27 cellular contexts compared by ENCODE assay signal in the genomic region with DNA sequence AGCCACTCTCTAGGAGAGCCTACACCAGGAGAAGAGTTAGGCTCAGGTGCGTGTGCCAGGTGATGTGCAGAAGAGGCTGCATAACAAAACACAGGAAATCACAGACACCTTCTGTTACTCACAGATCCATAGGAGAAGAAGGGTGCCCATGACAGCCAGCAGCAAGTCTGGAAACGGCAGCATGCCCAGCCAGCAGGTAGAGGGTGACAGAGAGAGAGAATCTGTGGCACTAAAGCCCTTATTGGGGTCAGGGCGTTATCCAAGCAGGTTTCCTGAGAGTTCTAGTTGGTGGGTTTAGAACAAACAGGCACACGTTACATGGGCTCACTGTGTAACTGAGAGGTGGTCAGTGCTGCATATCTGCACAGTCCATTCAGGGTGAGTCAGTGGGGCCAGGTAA.
"Had no signal": no experiment of that assay in that cellular context is flagged by ENCODE, and none has a peak within 500 bp of the region (broad histone marks: within the 10 kb centered on the region; RNA-seq: fewer than 3 reads in every experiment).

No MANE protein-coding gene starts in this region.

- H3K9me3 Mint-ChIP-seq: natural killer cell; stimulated activated naive B cell treated with anti-CD40 and anti-IgM and Interleukin-4, amounts not matched to agents 10 μg/mL and 1 μg/mL and 100 μg/mL, for 72 hours had no signal

- H3K27ac ChIP-seq: left ventricle myocardium inferior, pancreas, prostate gland, skin epidermis, stomach, testis, thyroid gland, transverse colon, upper lobe of left lung had no signal

- H3K36me3 ChIP-seq: left ventricle myocardium inferior, pancreas, prostate gland, stomach, thyroid gland, transverse colon, upper lobe of left lung had no signal

- H3K4me3 Mint-ChIP-seq: mesothelial cell of epicardium; naive B cell; natural killer cell; nephron progenitor cell; stimulated activated naive B cell treated with anti-CD40 and anti-IgM and Interleukin-4, amounts not matched to agents 10 μg/mL and 1 μg/mL and 100 μg/mL, for 72 hours had no signal

- H3K27me3 ChIP-seq: pancreas, testis, upper lobe of left lung had no signal

- H3K9me3 ChIP-seq: left ventricle myocardium inferior, pancreas, prostate gland, stomach, testis, thyroid gland, transverse colon, upper lobe of left lung had no signal

- H3K4me1 Mint-ChIP-seq: mesothelial cell of epicardium; naive B cell; natural killer cell; nephron progenitor cell; stimulated activated naive B cell treated with anti-CD40 and anti-IgM and Interleukin-4, amounts not matched to agents 10 μg/mL and 1 μg/mL and 100 μg/mL, for 72 hours had no signal

- H3K36me3 Mint-ChIP-seq: mesothelial cell of epicardium; naive B cell; natural killer cell; stimulated activated naive B cell treated with anti-CD40 and anti-IgM and Interleukin-4, amounts not matched to agents 10 μg/mL and 1 μg/mL and 100 μg/mL, for 72 hours had no signal

- H3K27ac Mint-ChIP-seq: mesothelial cell of epicardium; naive B cell; natural killer cell; nephron progenitor cell; stimulated activated naive B cell treated with anti-CD40 and anti-IgM and Interleukin-4, amounts not matched to agents 10 μg/mL and 1 μg/mL and 100 μg/mL, for 72 hours had no signal

- DNase-seq: hypothalamus; islet precursor cell; left ventricle myocardium inferior; mesendoderm; naive B cell; natural killer cell; nephron progenitor cell; nucleus accumbens; pancreas; posterior cingulate gyrus; retina; right cardiac atrium; stimulated activated CD4-positive, alpha-beta T cell treated with anti-CD3 and anti-CD28 coated beads, Interleukin-12 subunit alpha, Interleukin-12 subunit beta, amount 100 ng/mL, for 4 hours; stimulated activated CD4-positive, alpha-beta T cell treated with anti-CD3 and anti-CD28 coated beads, Interleukin-15, amount 100 ng/mL, for 24 hours; stimulated activated CD4-positive, alpha-beta T cell treated with anti-CD3 and anti-CD28 coated beads, Interleukin-2, amount 100 ng/mL, for 24 hours; stimulated activated CD4-positive, alpha-beta T cell treated with anti-CD3 and anti-CD28 coated beads, Interleukin-4, amount 100 ng/mL, for 1 hour; stimulated activated naive B cell treated with anti-CD40 and anti-IgM and Interleukin-4, amounts not matched to agents 10 μg/mL and 1 μg/mL and 100 μg/mL, for 72 hours; stimulated activated naive CD8-positive, alpha-beta T cell treated with anti-CD3 and anti-CD28 coated beads, Interleukin-15, Interleukin-2, amounts not matched to agents 100 U/mL and 50 U/mL, for 24 hours; stomach; testis; thyroid gland; transverse colon; upper lobe of left lung had no signal

- H3K4me1 ChIP-seq: left ventricle myocardium inferior, pancreas, prostate gland, stomach, testis, thyroid gland, transverse colon, upper lobe of left lung had no signal

- H3K4me3 ChIP-seq: left ventricle myocardium inferior, lung, pancreas, prostate gland, skin epidermis, stomach, testis, thyroid gland, transverse colon, upper lobe of left lung had no signal
